Comparison of ENCODE assay signal across 8 cellular contexts in the genomic region with DNA sequence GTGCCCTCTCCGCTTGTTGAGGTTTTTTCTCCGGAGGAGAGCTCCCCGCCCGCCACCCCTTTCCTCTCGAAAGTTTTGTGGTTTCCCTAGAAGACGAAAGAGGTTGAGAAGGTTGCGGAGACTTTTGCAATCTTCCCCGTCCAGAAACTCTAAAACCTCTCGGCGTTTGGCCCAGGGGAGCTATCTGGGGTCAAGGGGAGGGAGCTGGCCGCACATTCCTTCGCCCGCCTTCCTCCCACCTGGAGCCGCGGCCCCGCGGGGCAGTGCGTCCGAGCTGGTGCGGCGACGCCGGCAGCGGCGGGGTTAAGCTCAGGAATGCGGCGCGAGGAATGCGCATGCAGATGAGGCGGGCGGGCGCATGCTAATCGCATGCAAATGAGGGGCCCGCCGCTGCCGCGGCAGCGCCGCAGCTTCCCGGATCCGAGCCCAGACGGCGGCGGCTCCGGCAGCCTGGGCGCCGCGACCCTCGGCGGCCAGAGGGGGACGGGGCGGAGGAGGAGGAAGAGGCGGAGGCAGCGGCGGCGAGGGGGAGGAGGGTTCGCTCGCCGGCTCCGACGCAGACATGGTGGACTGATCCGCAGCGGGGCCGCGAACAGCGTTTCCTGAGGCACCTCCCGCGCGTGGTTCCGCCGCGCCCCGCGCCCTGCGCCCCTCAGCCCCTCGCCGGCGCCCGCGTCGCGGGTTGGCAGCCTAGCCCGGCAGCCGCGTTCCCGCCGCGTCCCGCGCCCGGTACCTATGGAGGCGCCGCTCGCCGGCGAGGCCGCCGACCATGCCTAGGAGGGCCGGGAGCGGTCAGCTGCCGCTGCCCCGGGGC. TPM values are rescaled to one million over a fixed set of nuclear protein-coding genes. Genes with fewer than 3 reads are reported as not detected.
DNase-seq lines count a peak whose midpoint lies in the region; ATAC-seq lines count a peak whose summit lies in the region.

WWC2 (plus strand) TSS at position 535 of the 814 bp plus-strand sequence; CDS start at position 770, 235 bp downstream.

- H3K4me1 Mint-ChIP-seq in activated CD4-positive, alpha-beta T cell treated with anti-CD3 and anti-CD28 coated beads for 36 hours = peaks cover 5% of the 10 kb centered on the region

- intact Hi-C loops in activated CD4-positive, alpha-beta T cell treated with anti-CD3 and anti-CD28 coated beads for 36 hours (cut with DNase I, micrococcal nuclease) = loop anchor here in 1 of 2 experiments (1.0 to 5.0 kb wide), 4 partner anchors 182 to 957 kb away; partner anchors contain the start of gene DCTD

- peak; percentile 75 for DNase-seq in GM04503 (ENCODE audit: low read depth)
- DNase-seq in NCI-H2196 (lab: John Stamatoyannopoulos, UW; ENCODE audit: unreplicated experiment) = peak; percentile 54
- DNase-seq in activated CD4-positive, alpha-beta T cell treated with anti-CD3 and anti-CD28 coated beads for 36 hours = peak; percentile 75
- peak; percentile 68 for DNase-seq in cerebellum (ENCODE audit: low spot score)
- DNase-seq in inferior parietal cortex (ENCODE audit: extremely low spot score) = peak; percentile 61
- DNase-seq in Karpas-422 = no peak

- peak; percentile 81 for ATAC-seq in HG02642 (IDR thresholded peaks at IDR 0.05; ENCODE audit: poor library complexity, unreplicated experiment)
- ATAC-seq in activated CD4-positive, alpha-beta T cell treated with anti-CD3 and anti-CD28 coated beads for 36 hours = peak; percentile 75

- H3K27me3 ChIP-seq in skeletal muscle tissue (ENCODE audit: control insufficient read depth in 3 of 3, insufficient read depth in 3 of 3, low read length in 3 of 3) = no peaks in the 10 kb centered on the region
- H3K27me3 ChIP-seq in Karpas-422 (ENCODE audit: low read length) = no peaks in the 10 kb centered on the region

- H3K4me3 ChIP-seq in skeletal muscle tissue (ENCODE audit: low read length in 3 of 3) = peak within 1 kb of the TSS; percentile 79 to 86 (median 84)
- H3K4me3 ChIP-seq in Karpas-422 (ENCODE audit: low read length) = no peak within 1 kb of the TSS

- H3K27me3 Mint-ChIP-seq in activated CD4-positive, alpha-beta T cell treated with anti-CD3 and anti-CD28 coated beads for 36 hours = peaks cover 33% of the 10 kb centered on the region

- H3K9ac ChIP-seq in skeletal muscle tissue (ENCODE audit: low read depth in 1 of 3, low read length in 3 of 3) (peak within 1 kb of the TSS; percentile 80 to 86 (median 84)), Karpas-422 (ENCODE audit: low read length) (no peak within 1 kb of the TSS)

- no peaks in the 10 kb centered on the region for H3K36me3 ChIP-seq in skeletal muscle tissue (ENCODE audit: control insufficient read depth in 3 of 3, insufficient read depth in 3 of 3, low read length in 3 of 3)
- no peaks in the 10 kb centered on the region for H3K36me3 ChIP-seq in Karpas-422 (ENCODE audit: insufficient read depth, low read length)

- CTCF ChIA-PET in activated CD4-positive, alpha-beta T cell treated with anti-CD3 and anti-CD28 coated beads for 36 hours (lab: Charles Lee) = interaction anchor here (0.9 to 1.8 kb wide), 6 partner anchors 8 to 163 kb away, joined by 3 to 7 read pairs (median 4); no protein-coding TSS in a partner anchor

- no peaks in the 10 kb centered on the region for H3K9me3 Mint-ChIP-seq in activated CD4-positive, alpha-beta T cell treated with anti-CD3 and anti-CD28 coated beads for 36 hours (ENCODE audit: low read depth)

- H3K79me2 ChIP-seq in Karpas-422 (ENCODE audit: low read length) = no peaks in the 10 kb centered on the region

- H2AFZ ChIP-seq in Karpas-422 (ENCODE audit: low read length) = no peak within 1 kb of the TSS

- H3K9me3 ChIP-seq in skeletal muscle tissue (ENCODE audit: control insufficient read depth in 3 of 3, low read length in 3 of 3) (no peaks in the 10 kb centered on the region), Karpas-422 (ENCODE audit: low read length) (no peaks in the 10 kb centered on the region)

- no peaks in the 10 kb centered on the region for H3K9me2 ChIP-seq in Karpas-422 (replicated peaks; ENCODE audit: insufficient read depth, low read length)

- no peak within 1 kb of the TSS for H3K27ac Mint-ChIP-seq in activated CD4-positive, alpha-beta T cell treated with anti-CD3 and anti-CD28 coated beads for 36 hours

- POLR2A ChIA-PET in activated CD4-positive, alpha-beta T cell treated with anti-CD3 and anti-CD28 coated beads for 36 hours (lab: Charles Lee) = no interaction called here

- H3K4me1 ChIP-seq in skeletal muscle tissue (ENCODE audit: control insufficient read depth in 3 of 3, insufficient read depth in 3 of 3, low read length in 3 of 3) = peaks cover 8 to 12% (median 11%) of the 10 kb centered on the region in 3 donors
- H3K4me1 ChIP-seq in Karpas-422 (ENCODE audit: low read length) = no peaks in the 10 kb centered on the region

- no peaks in the 10 kb centered on the region for H3K36me3 Mint-ChIP-seq in activated CD4-positive, alpha-beta T cell treated with anti-CD3 and anti-CD28 coated beads for 36 hours (ENCODE audit: low read depth)

- H3K27ac ChIP-seq in skeletal muscle tissue (ENCODE audit: low read depth, low read length) (peak within 1 kb of the TSS; percentile 82), Karpas-422 (ENCODE audit: low read length) (no peak within 1 kb of the TSS)

- H3K4me3 Mint-ChIP-seq in activated CD4-positive, alpha-beta T cell treated with anti-CD3 and anti-CD28 coated beads for 36 hours = peak within 1 kb of the TSS; percentile 59

- no peaks in the 10 kb centered on the region for H4K20me1 ChIP-seq in Karpas-422 (ENCODE audit: insufficient read depth, low read depth, low read length)

- no peak within 1 kb of the TSS for H3K4me2 ChIP-seq in Karpas-422 (ENCODE audit: low read depth, low read length, poor library complexity, severe bottlenecking)

RNA-seq across cellular contexts. Expression of gene WWC2, which starts in this region (rescaled TPM):
- total RNA-seq in activated CD4-positive, alpha-beta T cell treated with anti-CD3 and anti-CD28 coated beads for 36 hours = 1 to 10 TPM; 3.6 to 4.3 TPM
- total RNA-seq in cerebellum = 50.1 TPM
- total RNA-seq in skeletal muscle tissue = 15.1 TPM
- not detected in 2 replicates for total RNA-seq in Karpas-422 (2014; rRNA removed; shearing (Covaris generic); ENCODE audit: low replicate concordance)
